ENCODE assay signal across 1 cellular context in the genomic region with DNA sequence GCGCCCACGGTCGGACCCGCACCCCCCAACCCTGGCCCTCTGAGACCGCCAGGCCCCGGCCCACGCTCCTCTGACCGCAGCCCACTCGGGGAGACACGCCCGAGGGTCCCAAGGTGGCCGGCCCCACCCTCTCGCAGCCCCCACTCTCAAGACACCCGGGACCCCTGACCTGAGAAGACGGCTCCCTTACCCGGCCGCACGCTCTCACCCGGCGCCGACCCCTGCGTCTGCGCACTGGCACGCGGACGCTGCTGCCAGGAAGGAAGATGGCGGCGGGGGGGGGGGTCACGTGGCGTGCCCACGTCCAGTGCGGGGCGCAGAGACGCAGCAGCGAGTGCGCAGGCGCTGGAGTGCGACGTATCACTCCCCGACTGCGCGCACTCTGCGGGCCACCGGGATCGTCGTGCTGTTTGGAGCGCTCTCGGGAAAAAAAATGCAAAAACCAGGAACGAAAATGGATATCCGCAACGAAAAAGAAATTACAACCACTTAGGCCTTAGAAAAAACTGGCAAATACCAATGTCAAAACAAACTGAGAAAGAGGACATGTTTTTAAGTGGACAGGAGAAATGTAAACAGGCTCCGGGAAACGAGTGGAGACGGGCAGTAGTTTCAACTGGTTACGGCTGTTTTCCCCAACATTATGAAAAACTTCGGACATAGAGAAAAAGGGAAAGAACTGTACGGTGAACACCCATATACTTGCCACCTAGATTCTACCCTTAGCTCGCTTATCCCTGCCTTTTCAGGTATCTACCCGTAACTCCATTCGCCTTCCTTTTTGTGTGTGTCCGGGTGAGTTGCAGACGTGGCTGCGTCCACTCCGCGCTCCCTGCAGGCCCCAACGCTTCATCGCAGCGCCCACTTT.
TF ChIP-seq lines count a peak whose summit lies in the region.

A gene (minus strand): TSS at position 236 of the 868 bp plus-strand sequence. CDS start 902 bp downstream, outside the sequence.

TF ChIP-seq in HepG2, 621 proteins besides CTCF, POLR2A, EP300 and RAD21 (continued from another document and continues in another):
- TF ChIP-seq, protein P1, sequence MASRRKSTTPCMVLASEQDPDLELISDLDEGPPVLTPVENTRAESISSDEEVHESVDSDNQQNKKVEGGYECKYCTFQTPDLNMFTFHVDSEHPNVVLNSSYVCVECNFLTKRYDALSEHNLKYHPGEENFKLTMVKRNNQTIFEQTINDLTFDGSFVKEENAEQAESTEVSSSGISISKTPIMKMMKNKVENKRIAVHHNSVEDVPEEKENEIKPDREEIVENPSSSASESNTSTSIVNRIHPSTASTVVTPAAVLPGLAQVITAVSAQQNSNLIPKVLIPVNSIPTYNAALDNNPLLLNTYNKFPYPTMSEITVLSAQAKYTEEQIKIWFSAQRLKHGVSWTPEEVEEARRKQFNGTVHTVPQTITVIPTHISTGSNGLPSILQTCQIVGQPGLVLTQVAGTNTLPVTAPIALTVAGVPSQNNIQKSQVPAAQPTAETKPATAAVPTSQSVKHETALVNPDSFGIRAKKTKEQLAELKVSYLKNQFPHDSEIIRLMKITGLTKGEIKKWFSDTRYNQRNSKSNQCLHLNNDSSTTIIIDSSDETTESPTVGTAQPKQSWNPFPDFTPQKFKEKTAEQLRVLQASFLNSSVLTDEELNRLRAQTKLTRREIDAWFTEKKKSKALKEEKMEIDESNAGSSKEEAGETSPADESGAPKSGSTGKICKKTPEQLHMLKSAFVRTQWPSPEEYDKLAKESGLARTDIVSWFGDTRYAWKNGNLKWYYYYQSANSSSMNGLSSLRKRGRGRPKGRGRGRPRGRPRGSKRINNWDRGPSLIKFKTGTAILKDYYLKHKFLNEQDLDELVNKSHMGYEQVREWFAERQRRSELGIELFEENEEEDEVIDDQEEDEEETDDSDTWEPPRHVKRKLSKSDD (CRISPR knock-in tag; IDR thresholded peaks at IDR 0.05; ENCODE audit: low read depth), result peak; percentile 89; the same call in 1 of the 2 replicates
- peak; percentile 56 for TF ChIP-seq ZFY (CRISPR knock-in tag; IDR thresholded peaks at IDR 0.05)
- TF ChIP-seq HMG20B (CRISPR knock-in tag; conservative IDR thresholded peaks at IDR 0.05), result no peak
- TF ChIP-seq, protein P2, sequence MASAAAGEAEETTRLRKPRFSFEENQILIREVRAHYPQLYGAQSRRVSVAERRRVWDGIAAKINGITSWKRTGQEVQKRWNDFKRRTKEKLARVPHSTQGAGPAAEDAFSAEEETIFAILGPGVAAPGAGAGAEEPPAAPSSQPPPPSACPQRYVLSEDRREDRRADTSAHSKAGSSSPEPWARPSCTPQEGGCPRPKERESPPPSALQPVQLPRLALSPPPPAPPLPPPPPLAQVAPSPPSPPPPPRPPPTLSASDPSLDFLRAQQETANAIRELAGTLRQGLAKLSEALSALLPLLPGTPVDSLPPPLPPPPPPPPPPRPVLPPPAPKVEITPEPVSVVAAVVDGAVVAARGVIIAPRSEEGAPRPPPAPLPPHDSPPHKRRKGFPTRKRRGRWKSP (CRISPR knock-in tag; IDR thresholded peaks at IDR 0.05), result peak; percentile 98; the same call in 1 of the 2 replicates
- no peak for TF ChIP-seq ZFP1 (CRISPR knock-in tag; IDR thresholded peaks at IDR 0.05)
- no peak for TF ChIP-seq JUND (CRISPR knock-in tag; IDR thresholded peaks at IDR 0.05)
- TF ChIP-seq ZBTB7A (CRISPR knock-in tag; IDR thresholded peaks at IDR 0.05), result peak; percentile 79
- no peak for TF ChIP-seq EED (CRISPR knock-in tag; IDR thresholded peaks at IDR 0.05)
- TF ChIP-seq SETDB1 (CRISPR knock-in tag; IDR thresholded peaks at IDR 0.05; ENCODE audit: borderline replicate concordance), result no peak
- no peak for TF ChIP-seq ZBTB3 (CRISPR knock-in tag; IDR thresholded peaks at IDR 0.05; ENCODE audit: borderline replicate concordance, low read depth)
- no peak; the same call in 1 of the 2 replicates for TF ChIP-seq KDM5B (CRISPR knock-in tag; IDR thresholded peaks at IDR 0.05; ENCODE audit: borderline replicate concordance)
- TF ChIP-seq RARG (CRISPR knock-in tag; IDR thresholded peaks at IDR 0.05; ENCODE audit: low read depth), result no peak; the same call in 1 of the 2 replicates
- TF ChIP-seq ARNTL (CRISPR knock-in tag; IDR thresholded peaks at IDR 0.05), result peak; percentile 98
- peak; percentile 32; the same call in 1 of the 2 replicates for TF ChIP-seq NR2F6 (IDR thresholded peaks at IDR 0.05)
- peak; percentile 68; the same call in 1 of the 2 replicates for TF ChIP-seq NR2F6 (CRISPR knock-in tag; IDR thresholded peaks at IDR 0.05)
- no peak for TF ChIP-seq NCOA1 (CRISPR knock-in tag; IDR thresholded peaks at IDR 0.05)
- TF ChIP-seq, protein P3, sequence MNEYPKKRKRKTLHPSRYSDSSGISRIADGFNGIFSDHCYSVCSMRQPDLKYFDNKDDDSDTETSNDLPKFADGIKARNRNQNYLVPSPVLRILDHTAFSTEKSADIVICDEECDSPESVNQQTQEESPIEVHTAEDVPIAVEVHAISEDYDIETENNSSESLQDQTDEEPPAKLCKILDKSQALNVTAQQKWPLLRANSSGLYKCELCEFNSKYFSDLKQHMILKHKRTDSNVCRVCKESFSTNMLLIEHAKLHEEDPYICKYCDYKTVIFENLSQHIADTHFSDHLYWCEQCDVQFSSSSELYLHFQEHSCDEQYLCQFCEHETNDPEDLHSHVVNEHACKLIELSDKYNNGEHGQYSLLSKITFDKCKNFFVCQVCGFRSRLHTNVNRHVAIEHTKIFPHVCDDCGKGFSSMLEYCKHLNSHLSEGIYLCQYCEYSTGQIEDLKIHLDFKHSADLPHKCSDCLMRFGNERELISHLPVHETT (CRISPR knock-in tag; conservative IDR thresholded peaks at IDR 0.05), result 0 out of 2 replicates have a peak, but pooled peaks have one; percentile 26
- TF ChIP-seq SP4 (CRISPR knock-in tag; IDR thresholded peaks at IDR 0.05), result 0 out of 2 replicates have a peak, but pooled peaks have one; percentile 32
- TF ChIP-seq, protein P4, sequence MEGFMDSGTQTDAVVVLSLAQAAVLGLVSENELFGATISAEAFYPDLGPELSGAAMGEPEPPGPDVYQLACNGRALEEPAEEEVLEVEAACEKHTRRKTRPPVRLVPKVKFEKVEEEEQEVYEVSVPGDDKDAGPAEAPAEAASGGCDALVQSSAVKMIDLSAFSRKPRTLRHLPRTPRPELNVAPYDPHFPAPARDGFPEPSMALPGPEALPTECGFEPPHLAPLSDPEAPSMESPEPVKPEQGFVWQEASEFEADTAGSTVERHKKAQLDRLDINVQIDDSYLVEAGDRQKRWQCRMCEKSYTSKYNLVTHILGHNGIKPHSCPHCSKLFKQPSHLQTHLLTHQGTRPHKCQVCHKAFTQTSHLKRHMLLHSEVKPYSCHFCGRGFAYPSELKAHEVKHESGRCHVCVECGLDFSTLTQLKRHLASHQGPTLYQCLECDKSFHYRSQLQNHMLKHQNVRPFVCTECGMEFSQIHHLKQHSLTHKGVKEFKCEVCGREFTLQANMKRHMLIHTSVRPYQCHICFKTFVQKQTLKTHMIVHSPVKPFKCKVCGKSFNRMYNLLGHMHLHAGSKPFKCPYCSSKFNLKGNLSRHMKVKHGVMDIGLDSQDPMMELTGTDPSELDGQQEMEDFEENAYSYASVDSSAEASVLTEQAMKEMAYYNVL (CRISPR knock-in tag; IDR thresholded peaks at IDR 0.05; ENCODE audit: borderline replicate concordance), result peak; percentile 37; the same call in 1 of the 2 replicates
- TF ChIP-seq ELF3 (CRISPR knock-in tag; IDR thresholded peaks at IDR 0.05), result peak; percentile 45; the same call in 1 of the 2 replicates
- TF ChIP-seq, protein P5, sequence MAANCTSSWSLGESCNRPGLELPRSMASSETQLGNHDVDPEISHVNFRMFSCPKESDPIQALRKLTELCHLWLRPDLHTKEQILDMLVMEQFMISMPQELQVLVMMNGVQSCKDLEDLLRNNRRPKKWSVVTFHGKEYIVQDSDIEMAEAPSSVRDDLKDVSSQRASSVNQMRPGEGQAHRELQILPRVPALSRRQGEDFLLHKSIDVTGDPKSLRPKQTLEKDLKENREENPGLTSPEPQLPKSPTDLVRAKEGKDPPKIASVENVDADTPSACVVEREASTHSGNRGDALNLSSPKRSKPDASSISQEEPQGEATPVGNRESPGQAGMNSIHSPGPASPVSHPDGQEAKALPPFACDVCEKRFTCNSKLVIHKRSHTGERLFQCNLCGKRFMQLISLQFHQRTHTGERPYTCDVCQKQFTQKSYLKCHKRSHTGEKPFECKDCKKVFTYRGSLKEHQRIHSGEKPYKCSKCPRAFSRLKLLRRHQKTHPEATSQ (CRISPR knock-in tag; IDR thresholded peaks at IDR 0.05; ENCODE audit: borderline replicate concordance), result no peak
- TF ChIP-seq, protein P6, sequence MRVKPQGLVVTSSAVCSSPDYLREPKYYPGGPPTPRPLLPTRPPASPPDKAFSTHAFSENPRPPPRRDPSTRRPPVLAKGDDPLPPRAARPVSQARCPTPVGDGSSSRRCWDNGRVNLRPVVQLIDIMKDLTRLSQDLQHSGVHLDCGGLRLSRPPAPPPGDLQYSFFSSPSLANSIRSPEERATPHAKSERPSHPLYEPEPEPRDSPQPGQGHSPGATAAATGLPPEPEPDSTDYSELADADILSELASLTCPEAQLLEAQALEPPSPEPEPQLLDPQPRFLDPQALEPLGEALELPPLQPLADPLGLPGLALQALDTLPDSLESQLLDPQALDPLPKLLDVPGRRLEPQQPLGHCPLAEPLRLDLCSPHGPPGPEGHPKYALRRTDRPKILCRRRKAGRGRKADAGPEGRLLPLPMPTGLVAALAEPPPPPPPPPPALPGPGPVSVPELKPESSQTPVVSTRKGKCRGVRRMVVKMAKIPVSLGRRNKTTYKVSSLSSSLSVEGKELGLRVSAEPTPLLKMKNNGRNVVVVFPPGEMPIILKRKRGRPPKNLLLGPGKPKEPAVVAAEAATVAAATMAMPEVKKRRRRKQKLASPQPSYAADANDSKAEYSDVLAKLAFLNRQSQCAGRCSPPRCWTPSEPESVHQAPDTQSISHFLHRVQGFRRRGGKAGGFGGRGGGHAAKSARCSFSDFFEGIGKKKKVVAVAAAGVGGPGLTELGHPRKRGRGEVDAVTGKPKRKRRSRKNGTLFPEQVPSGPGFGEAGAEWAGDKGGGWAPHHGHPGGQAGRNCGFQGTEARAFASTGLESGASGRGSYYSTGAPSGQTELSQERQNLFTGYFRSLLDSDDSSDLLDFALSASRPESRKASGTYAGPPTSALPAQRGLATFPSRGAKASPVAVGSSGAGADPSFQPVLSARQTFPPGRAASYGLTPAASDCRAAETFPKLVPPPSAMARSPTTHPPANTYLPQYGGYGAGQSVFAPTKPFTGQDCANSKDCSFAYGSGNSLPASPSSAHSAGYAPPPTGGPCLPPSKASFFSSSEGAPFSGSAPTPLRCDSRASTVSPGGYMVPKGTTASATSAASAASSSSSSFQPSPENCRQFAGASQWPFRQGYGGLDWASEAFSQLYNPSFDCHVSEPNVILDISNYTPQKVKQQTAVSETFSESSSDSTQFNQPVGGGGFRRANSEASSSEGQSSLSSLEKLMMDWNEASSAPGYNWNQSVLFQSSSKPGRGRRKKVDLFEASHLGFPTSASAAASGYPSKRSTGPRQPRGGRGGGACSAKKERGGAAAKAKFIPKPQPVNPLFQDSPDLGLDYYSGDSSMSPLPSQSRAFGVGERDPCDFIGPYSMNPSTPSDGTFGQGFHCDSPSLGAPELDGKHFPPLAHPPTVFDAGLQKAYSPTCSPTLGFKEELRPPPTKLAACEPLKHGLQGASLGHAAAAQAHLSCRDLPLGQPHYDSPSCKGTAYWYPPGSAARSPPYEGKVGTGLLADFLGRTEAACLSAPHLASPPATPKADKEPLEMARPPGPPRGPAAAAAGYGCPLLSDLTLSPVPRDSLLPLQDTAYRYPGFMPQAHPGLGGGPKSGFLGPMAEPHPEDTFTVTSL (CRISPR knock-in tag; IDR thresholded peaks at IDR 0.05; ENCODE audit: borderline replicate concordance), result no peak; the same call in 1 of the 2 replicates
- no peak for TF ChIP-seq ZNF225 (CRISPR knock-in tag; IDR thresholded peaks at IDR 0.05)
- TF ChIP-seq SAP130 (CRISPR knock-in tag; IDR thresholded peaks at IDR 0.05; ENCODE audit: low read depth), result peak; percentile 74
- TF ChIP-seq, protein P7, sequence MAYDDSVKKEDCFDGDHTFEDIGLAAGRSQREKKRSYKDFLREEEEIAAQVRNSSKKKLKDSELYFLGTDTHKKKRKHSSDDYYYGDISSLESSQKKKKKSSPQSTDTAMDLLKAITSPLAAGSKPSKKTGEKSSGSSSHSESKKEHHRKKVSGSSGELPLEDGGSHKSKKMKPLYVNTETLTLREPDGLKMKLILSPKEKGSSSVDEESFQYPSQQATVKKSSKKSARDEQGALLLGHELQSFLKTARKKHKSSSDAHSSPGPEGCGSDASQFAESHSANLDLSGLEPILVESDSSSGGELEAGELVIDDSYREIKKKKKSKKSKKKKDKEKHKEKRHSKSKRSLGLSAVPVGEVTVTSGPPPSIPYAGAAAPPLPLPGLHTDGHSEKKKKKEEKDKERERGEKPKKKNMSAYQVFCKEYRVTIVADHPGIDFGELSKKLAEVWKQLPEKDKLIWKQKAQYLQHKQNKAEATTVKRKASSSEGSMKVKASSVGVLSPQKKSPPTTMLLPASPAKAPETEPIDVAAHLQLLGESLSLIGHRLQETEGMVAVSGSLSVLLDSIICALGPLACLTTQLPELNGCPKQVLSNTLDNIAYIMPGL (CRISPR knock-in tag; IDR thresholded peaks at IDR 0.05; ENCODE audit: borderline replicate concordance in 1 of 2, low read depth in 1 of 2), result peak in 1 of 2 experiments; percentile 37; a peak in 2 of 4 replicates
- TF ChIP-seq ADNP (CRISPR knock-in tag; IDR thresholded peaks at IDR 0.05), result no peak
- TF ChIP-seq RBM22 (optimal IDR thresholded peaks at IDR 0.05; ENCODE audit: low read length), result no peak
- TF ChIP-seq ZNF317 (CRISPR knock-in tag; IDR thresholded peaks at IDR 0.05), result no peak
- TF ChIP-seq, protein P8, sequence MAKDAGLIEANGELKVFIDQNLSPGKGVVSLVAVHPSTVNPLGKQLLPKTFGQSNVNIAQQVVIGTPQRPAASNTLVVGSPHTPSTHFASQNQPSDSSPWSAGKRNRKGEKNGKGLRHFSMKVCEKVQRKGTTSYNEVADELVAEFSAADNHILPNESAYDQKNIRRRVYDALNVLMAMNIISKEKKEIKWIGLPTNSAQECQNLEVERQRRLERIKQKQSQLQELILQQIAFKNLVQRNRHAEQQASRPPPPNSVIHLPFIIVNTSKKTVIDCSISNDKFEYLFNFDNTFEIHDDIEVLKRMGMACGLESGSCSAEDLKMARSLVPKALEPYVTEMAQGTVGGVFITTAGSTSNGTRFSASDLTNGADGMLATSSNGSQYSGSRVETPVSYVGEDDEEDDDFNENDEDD (CRISPR knock-in tag; IDR thresholded peaks at IDR 0.05; ENCODE audit: borderline replicate concordance), result peak; percentile 46; the same call in 1 of the 2 replicates
- TF ChIP-seq HMG20A (CRISPR knock-in tag; IDR thresholded peaks at IDR 0.05; ENCODE audit: borderline replicate concordance), result no peak
- peak; percentile 80 for TF ChIP-seq ATF7-NPFF (CRISPR knock-in tag; IDR thresholded peaks at IDR 0.05; ENCODE audit: low read depth)
- TF ChIP-seq, protein P9, sequence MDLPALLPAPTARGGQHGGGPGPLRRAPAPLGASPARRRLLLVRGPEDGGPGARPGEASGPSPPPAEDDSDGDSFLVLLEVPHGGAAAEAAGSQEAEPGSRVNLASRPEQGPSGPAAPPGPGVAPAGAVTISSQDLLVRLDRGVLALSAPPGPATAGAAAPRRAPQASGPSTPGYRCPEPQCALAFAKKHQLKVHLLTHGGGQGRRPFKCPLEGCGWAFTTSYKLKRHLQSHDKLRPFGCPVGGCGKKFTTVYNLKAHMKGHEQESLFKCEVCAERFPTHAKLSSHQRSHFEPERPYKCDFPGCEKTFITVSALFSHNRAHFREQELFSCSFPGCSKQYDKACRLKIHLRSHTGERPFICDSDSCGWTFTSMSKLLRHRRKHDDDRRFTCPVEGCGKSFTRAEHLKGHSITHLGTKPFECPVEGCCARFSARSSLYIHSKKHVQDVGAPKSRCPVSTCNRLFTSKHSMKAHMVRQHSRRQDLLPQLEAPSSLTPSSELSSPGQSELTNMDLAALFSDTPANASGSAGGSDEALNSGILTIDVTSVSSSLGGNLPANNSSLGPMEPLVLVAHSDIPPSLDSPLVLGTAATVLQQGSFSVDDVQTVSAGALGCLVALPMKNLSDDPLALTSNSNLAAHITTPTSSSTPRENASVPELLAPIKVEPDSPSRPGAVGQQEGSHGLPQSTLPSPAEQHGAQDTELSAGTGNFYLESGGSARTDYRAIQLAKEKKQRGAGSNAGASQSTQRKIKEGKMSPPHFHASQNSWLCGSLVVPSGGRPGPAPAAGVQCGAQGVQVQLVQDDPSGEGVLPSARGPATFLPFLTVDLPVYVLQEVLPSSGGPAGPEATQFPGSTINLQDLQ (CRISPR knock-in tag; IDR thresholded peaks at IDR 0.05), result 0 out of 2 replicates have a peak, but pooled peaks have one; percentile 35
